ENCODE assay signal across 24 cellular contexts in genomic region chr12:42286741-42287140, GRCh38.
"Had no signal": no experiment of that assay in that cellular context is flagged by ENCODE, and none has a peak within 500 bp of the region (broad histone marks: within the 10 kb centered on the region; RNA-seq: fewer than 3 reads in every experiment).

No MANE protein-coding gene starts in this region.

- H3K27me3 ChIP-seq: hepatocyte, left lung had no signal

- DNase-seq: hippocampal formation; hypothalamus; immature natural killer cell; islet precursor cell; kidney; kidney glomerular epithelial cell; left cardiac atrium; left colon; left lung; left ventricle myocardium inferior; left ventricle myocardium superior; lower lobe of right lung; mammary epithelial cell; mesenchymal stem cell; mesendoderm; midbrain; mucosa of descending colon; naive B cell; naive thymus-derived CD4-positive, alpha-beta T cell had no signal

- H3K4me3 Mint-ChIP-seq: immature natural killer cell; memory B cell; mesothelial cell of epicardium; naive B cell; naive thymus-derived CD4-positive, alpha-beta T cell had no signal

- H3K36me3 Mint-ChIP-seq: immature natural killer cell, memory B cell, mesothelial cell of epicardium had no signal

- H3K9me3 ChIP-seq: left lung, left ventricle myocardium inferior, lower lobe of right lung, mucosa of descending colon had no signal

- H3K36me3 ChIP-seq: left lung, left ventricle myocardium inferior, lower lobe of right lung had no signal

- H2AFZ ChIP-seq: hepatocyte had no signal

- H3K27ac ChIP-seq: hepatocyte, left lung, left ventricle myocardium inferior, lower lobe of right lung had no signal

- H3K79me2 ChIP-seq: hepatocyte had no signal

- H3K4me3 ChIP-seq: hepatocyte, left lung, left ventricle myocardium inferior, lower lobe of right lung, lung, mucosa of descending colon had no signal

- H3K4me2 ChIP-seq: hepatocyte had no signal

- H3K9me3 Mint-ChIP-seq: immature natural killer cell; memory B cell; mesothelial cell of epicardium; naive B cell; naive thymus-derived CD4-positive, alpha-beta T cell had no signal

- ATAC-seq: left cardiac atrium; left colon; left lobe of liver; left lung; left ventricle myocardium superior; lower lobe of right lung; mucosa of descending colon; naive thymus-derived CD4-positive, alpha-beta T cell had no signal

- H3K27ac Mint-ChIP-seq: immature natural killer cell; memory B cell; mesothelial cell of epicardium; naive B cell; naive thymus-derived CD4-positive, alpha-beta T cell had no signal

- H3K4me1 ChIP-seq: left lung, left ventricle myocardium inferior, lower lobe of right lung had no signal
